Comparison of ENCODE assay signal across 1 cellular context in the genomic region with DNA sequence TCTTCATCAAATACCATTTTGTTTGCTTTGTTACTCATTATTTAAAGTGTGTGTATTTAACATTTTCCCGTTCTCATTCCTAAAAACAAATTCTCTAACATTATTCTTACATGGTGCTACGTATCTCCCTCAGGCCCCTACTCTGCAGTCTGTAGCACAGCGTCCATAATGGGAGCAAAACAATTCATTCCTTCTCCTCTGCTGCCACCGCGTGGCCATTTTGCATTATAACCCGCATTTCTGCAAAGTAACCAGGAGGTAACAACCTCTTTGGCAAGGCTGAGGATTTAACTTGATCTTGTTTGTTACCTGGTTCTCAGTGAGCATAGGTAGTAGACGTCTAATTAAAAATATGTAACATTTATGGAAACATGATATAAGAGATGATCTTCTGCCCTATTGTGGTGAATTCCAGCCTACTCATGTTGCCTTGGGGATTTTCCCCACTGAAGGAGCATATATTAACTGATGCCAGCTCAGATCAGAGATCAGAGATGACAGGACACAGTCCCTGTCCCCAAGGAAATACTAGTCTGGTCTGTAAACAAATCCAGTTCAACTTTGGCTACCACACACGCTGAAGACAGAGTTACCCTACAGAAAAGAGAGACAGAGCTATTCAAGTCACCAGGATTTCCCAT.
TF ChIP-seq lines count a peak whose summit lies in the region.

No MANE protein-coding gene starts in this region.

TF ChIP-seq in HepG2, 621 proteins besides CTCF, POLR2A, EP300 and RAD21 (continues in another document):
- TF ChIP-seq KDM2A (CRISPR knock-in tag; IDR thresholded peaks at IDR 0.05; ENCODE audit: borderline replicate concordance, low read depth): 0 out of 2 replicates have a peak, but pooled peaks have one; percentile 32
- no peak for TF ChIP-seq PCBP1 (IDR thresholded peaks at IDR 0.05; ENCODE audit: borderline replicate concordance, low read depth, low read length)
- TF ChIP-seq SOX5 (CRISPR knock-in tag; IDR thresholded peaks at IDR 0.05; ENCODE audit: borderline replicate concordance): 0 out of 2 replicates have a peak, but pooled peaks have one; percentile 14
- TF ChIP-seq, protein P1, sequence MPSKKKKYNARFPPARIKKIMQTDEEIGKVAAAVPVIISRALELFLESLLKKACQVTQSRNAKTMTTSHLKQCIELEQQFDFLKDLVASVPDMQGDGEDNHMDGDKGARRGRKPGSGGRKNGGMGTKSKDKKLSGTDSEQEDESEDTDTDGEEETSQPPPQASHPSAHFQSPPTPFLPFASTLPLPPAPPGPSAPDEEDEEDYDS (CRISPR knock-in tag; IDR thresholded peaks at IDR 0.05): 0 out of 2 replicates have a peak, but pooled peaks have one; percentile 26
- TF ChIP-seq, protein P2, sequence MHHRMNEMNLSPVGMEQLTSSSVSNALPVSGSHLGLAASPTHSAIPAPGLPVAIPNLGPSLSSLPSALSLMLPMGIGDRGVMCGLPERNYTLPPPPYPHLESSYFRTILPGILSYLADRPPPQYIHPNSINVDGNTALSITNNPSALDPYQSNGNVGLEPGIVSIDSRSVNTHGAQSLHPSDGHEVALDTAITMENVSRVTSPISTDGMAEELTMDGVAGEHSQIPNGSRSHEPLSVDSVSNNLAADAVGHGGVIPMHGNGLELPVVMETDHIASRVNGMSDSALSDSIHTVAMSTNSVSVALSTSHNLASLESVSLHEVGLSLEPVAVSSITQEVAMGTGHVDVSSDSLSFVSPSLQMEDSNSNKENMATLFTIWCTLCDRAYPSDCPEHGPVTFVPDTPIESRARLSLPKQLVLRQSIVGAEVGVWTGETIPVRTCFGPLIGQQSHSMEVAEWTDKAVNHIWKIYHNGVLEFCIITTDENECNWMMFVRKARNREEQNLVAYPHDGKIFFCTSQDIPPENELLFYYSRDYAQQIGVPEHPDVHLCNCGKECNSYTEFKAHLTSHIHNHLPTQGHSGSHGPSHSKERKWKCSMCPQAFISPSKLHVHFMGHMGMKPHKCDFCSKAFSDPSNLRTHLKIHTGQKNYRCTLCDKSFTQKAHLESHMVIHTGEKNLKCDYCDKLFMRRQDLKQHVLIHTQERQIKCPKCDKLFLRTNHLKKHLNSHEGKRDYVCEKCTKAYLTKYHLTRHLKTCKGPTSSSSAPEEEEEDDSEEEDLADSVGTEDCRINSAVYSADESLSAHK (CRISPR knock-in tag; IDR thresholded peaks at IDR 0.05; ENCODE audit: borderline replicate concordance): no peak
- TF ChIP-seq SNAI1 (CRISPR knock-in tag; IDR thresholded peaks at IDR 0.05; ENCODE audit: borderline replicate concordance): no peak
- no peak for TF ChIP-seq RFX1 (IDR thresholded peaks at IDR 0.05)
- TF ChIP-seq ARID2 (CRISPR knock-in tag; IDR thresholded peaks at IDR 0.05; ENCODE audit: borderline replicate concordance): no peak
- TF ChIP-seq SSRP1 (CRISPR knock-in tag; IDR thresholded peaks at IDR 0.05): 0 out of 2 replicates have a peak, but pooled peaks have one; percentile 39
- TF ChIP-seq TEAD3 (CRISPR knock-in tag; optimal IDR thresholded peaks at IDR 0.05; ENCODE audit: borderline replicate concordance): peak; percentile 61
- TF ChIP-seq, protein P3, sequence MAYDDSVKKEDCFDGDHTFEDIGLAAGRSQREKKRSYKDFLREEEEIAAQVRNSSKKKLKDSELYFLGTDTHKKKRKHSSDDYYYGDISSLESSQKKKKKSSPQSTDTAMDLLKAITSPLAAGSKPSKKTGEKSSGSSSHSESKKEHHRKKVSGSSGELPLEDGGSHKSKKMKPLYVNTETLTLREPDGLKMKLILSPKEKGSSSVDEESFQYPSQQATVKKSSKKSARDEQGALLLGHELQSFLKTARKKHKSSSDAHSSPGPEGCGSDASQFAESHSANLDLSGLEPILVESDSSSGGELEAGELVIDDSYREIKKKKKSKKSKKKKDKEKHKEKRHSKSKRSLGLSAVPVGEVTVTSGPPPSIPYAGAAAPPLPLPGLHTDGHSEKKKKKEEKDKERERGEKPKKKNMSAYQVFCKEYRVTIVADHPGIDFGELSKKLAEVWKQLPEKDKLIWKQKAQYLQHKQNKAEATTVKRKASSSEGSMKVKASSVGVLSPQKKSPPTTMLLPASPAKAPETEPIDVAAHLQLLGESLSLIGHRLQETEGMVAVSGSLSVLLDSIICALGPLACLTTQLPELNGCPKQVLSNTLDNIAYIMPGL (CRISPR knock-in tag; IDR thresholded peaks at IDR 0.05; ENCODE audit: borderline replicate concordance in 1 of 2, low read depth in 1 of 2): 0 out of 4 replicates have a peak, but pooled peaks of 1 of the 2 experiments have one; percentile 55
- TF ChIP-seq, protein P4, sequence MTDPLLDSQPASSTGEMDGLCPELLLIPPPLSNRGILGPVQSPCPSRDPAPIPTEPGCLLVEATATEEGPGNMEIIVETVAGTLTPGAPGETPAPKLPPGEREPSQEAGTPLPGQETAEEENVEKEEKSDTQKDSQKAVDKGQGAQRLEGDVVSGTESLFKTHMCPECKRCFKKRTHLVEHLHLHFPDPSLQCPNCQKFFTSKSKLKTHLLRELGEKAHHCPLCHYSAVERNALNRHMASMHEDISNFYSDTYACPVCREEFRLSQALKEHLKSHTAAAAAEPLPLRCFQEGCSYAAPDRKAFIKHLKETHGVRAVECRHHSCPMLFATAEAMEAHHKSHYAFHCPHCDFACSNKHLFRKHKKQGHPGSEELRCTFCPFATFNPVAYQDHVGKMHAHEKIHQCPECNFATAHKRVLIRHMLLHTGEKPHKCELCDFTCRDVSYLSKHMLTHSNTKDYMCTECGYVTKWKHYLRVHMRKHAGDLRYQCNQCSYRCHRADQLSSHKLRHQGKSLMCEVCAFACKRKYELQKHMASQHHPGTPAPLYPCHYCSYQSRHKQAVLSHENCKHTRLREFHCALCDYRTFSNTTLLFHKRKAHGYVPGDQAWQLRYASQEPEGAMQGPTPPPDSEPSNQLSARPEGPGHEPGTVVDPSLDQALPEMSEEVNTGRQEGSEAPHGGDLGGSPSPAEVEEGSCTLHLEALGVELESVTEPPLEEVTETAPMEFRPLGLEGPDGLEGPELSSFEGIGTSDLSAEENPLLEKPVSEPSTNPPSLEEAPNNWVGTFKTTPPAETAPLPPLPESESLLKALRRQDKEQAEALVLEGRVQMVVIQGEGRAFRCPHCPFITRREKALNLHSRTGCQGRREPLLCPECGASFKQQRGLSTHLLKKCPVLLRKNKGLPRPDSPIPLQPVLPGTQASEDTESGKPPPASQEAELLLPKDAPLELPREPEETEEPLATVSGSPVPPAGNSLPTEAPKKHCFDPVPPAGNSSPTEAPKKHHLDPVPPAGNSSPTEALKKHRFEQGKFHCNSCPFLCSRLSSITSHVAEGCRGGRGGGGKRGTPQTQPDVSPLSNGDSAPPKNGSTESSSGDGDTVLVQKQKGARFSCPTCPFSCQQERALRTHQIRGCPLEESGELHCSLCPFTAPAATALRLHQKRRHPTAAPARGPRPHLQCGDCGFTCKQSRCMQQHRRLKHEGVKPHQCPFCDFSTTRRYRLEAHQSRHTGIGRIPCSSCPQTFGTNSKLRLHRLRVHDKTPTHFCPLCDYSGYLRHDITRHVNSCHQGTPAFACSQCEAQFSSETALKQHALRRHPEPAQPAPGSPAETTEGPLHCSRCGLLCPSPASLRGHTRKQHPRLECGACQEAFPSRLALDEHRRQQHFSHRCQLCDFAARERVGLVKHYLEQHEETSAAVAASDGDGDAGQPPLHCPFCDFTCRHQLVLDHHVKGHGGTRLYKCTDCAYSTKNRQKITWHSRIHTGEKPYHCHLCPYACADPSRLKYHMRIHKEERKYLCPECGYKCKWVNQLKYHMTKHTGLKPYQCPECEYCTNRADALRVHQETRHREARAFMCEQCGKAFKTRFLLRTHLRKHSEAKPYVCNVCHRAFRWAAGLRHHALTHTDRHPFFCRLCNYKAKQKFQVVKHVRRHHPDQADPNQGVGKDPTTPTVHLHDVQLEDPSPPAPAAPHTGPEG (CRISPR knock-in tag; IDR thresholded peaks at IDR 0.05): no peak
- TF ChIP-seq REL (CRISPR knock-in tag; conservative IDR thresholded peaks at IDR 0.05): no peak
- no peak for TF ChIP-seq KLF12 (CRISPR knock-in tag; IDR thresholded peaks at IDR 0.05; ENCODE audit: borderline replicate concordance)
- TF ChIP-seq ZNF138 (CRISPR knock-in tag; IDR thresholded peaks at IDR 0.05; ENCODE audit: low read depth): no peak
- TF ChIP-seq SMC3 (IDR thresholded peaks at IDR 0.05; ENCODE audit: low read length): peak; percentile 86
- TF ChIP-seq TAF15 (IDR thresholded peaks at IDR 0.05; ENCODE audit: low read depth, low read length, poor library complexity, severe bottlenecking): no peak
- TF ChIP-seq MIXL1 (CRISPR knock-in tag; IDR thresholded peaks at IDR 0.05): peak; percentile 70
- TF ChIP-seq, protein P5, sequence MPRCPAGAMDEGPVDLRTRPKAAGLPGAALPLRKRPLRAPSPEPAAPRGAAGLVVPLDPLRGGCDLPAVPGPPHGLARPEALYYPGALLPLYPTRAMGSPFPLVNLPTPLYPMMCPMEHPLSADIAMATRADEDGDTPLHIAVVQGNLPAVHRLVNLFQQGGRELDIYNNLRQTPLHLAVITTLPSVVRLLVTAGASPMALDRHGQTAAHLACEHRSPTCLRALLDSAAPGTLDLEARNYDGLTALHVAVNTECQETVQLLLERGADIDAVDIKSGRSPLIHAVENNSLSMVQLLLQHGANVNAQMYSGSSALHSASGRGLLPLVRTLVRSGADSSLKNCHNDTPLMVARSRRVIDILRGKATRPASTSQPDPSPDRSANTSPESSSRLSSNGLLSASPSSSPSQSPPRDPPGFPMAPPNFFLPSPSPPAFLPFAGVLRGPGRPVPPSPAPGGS (CRISPR knock-in tag; IDR thresholded peaks at IDR 0.05): no peak
- no peak for TF ChIP-seq REPIN1 (CRISPR knock-in tag; IDR thresholded peaks at IDR 0.05; ENCODE audit: borderline replicate concordance, low read depth)
- TF ChIP-seq, protein P6, sequence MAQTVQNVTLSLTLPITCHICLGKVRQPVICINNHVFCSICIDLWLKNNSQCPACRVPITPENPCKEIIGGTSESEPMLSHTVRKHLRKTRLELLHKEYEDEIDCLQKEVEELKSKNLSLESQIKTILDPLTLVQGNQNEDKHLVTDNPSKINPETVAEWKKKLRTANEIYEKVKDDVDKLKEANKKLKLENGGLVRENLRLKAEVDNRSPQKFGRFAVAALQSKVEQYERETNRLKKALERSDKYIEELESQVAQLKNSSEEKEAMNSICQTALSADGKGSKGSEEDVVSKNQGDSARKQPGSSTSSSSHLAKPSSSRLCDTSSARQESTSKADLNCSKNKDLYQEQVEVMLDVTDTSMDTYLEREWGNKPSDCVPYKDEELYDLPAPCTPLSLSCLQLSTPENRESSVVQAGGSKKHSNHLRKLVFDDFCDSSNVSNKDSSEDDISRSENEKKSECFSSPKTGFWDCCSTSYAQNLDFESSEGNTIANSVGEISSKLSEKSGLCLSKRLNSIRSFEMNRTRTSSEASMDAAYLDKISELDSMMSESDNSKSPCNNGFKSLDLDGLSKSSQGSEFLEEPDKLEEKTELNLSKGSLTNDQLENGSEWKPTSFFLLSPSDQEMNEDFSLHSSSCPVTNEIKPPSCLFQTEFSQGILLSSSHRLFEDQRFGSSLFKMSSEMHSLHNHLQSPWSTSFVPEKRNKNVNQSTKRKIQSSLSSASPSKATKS (CRISPR knock-in tag; IDR thresholded peaks at IDR 0.05): no peak
- no peak for TF ChIP-seq HDAC1 (CRISPR knock-in tag; IDR thresholded peaks at IDR 0.05)
- no peak for TF ChIP-seq ZNF670 (CRISPR knock-in tag; IDR thresholded peaks at IDR 0.05; ENCODE audit: borderline replicate concordance)
- TF ChIP-seq, protein P7, sequence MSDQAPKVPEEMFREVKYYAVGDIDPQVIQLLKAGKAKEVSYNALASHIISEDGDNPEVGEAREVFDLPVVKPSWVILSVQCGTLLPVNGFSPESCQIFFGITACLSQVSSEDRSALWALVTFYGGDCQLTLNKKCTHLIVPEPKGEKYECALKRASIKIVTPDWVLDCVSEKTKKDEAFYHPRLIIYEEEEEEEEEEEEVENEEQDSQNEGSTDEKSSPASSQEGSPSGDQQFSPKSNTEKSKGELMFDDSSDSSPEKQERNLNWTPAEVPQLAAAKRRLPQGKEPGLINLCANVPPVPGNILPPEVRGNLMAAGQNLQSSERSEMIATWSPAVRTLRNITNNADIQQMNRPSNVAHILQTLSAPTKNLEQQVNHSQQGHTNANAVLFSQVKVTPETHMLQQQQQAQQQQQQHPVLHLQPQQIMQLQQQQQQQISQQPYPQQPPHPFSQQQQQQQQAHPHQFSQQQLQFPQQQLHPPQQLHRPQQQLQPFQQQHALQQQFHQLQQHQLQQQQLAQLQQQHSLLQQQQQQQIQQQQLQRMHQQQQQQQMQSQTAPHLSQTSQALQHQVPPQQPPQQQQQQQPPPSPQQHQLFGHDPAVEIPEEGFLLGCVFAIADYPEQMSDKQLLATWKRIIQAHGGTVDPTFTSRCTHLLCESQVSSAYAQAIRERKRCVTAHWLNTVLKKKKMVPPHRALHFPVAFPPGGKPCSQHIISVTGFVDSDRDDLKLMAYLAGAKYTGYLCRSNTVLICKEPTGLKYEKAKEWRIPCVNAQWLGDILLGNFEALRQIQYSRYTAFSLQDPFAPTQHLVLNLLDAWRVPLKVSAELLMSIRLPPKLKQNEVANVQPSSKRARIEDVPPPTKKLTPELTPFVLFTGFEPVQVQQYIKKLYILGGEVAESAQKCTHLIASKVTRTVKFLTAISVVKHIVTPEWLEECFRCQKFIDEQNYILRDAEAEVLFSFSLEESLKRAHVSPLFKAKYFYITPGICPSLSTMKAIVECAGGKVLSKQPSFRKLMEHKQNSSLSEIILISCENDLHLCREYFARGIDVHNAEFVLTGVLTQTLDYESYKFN (CRISPR knock-in tag; conservative IDR thresholded peaks at IDR 0.05): no peak
- 0 out of 2 replicates have a peak, but pooled peaks have one; percentile 20 for TF ChIP-seq SMAD3 (CRISPR knock-in tag; IDR thresholded peaks at IDR 0.05)
- TF ChIP-seq ZNF652 (CRISPR knock-in tag; IDR thresholded peaks at IDR 0.05; ENCODE audit: borderline replicate concordance, low read depth): no peak
- TF ChIP-seq YEATS2 (CRISPR knock-in tag; IDR thresholded peaks at IDR 0.05; ENCODE audit: borderline replicate concordance): peak; percentile 30; the same call in 1 of the 2 replicates
- TF ChIP-seq ZFAT (CRISPR knock-in tag; conservative IDR thresholded peaks at IDR 0.05): no peak
- TF ChIP-seq RBM22 (optimal IDR thresholded peaks at IDR 0.05; ENCODE audit: low read length): no peak
- TF ChIP-seq, protein P8, sequence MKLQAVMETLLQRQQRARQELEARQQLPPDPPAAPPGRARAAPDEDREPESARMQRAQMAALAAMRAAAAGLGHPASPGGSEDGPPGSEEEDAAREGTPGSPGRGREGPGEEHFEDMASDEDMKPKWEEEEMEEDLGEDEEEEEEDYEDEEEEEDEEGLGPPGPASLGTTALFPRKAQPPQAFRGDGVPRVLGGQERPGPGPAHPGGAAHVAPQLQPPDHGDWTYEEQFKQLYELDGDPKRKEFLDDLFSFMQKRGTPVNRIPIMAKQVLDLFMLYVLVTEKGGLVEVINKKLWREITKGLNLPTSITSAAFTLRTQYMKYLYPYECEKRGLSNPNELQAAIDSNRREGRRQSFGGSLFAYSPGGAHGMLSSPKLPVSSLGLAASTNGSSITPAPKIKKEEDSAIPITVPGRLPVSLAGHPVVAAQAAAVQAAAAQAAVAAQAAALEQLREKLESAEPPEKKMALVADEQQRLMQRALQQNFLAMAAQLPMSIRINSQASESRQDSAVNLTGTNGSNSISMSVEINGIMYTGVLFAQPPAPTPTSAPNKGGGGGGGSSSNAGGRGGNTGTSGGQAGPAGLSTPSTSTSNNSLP (IDR thresholded peaks at IDR 0.05; ENCODE audit: low read depth, low read length): no peak
- no peak for TF ChIP-seq ZNF446 (CRISPR knock-in tag; IDR thresholded peaks at IDR 0.05)
- no peak for TF ChIP-seq ZNF451 (CRISPR knock-in tag; IDR thresholded peaks at IDR 0.05)
